Comparison of ENCODE assay signal across 12 cellular contexts in genomic region chr12:42213023-42213422, GRCh38. TPM values are rescaled to one million over a fixed set of nuclear protein-coding genes. Genes with fewer than 3 reads are reported as not detected.
DNase-seq lines count a peak whose midpoint lies in the region; FAIRE-seq and TF ChIP-seq lines count a peak whose summit lies in the region.
"Had no signal": no experiment of that assay in that cellular context is flagged by ENCODE, and none has a peak within 500 bp of the region (broad histone marks: within the 10 kb centered on the region; RNA-seq: fewer than 3 reads in every experiment).

No MANE protein-coding gene starts in this region.

- no peak overlapping the region for H3K27ac ChIP-seq in ascending aorta
- H3K27ac ChIP-seq in vagina, result no peak overlapping the region
- H3K27ac ChIP-seq: BLaER1 treated with 17β-estradiol and CSF1 and Interleukin-3, amounts not matched to agents 10 nM and 100 nM had no signal

- H3K27me3 Mint-ChIP-seq in glutamatergic neuron (ENCODE audit: unreplicated experiment), result peaks cover 2% of the 10 kb centered on the region
- H3K27me3 Mint-ChIP-seq: IgD-negative memory B cell had no signal

- intact Hi-C loops in ascending aorta (cut with DNase I) (no loop called here), vagina (cut with DNase I) (no loop called here)

- H3K9me3 Mint-ChIP-seq in glutamatergic neuron (ENCODE audit: unreplicated experiment), result no peaks in the 10 kb centered on the region
- H3K9me3 Mint-ChIP-seq: IgD-negative memory B cell had no signal

- TF ChIP-seq CTCF in epithelial cell of proximal tubule (conservative IDR thresholded peaks at IDR 0.05; ENCODE audit: low read depth, low read length) (no peak), ascending aorta (IDR thresholded peaks at IDR 0.05) (no peak), vagina (IDR thresholded peaks at IDR 0.05) (no peak), glutamatergic neuron (IDR thresholded peaks at IDR 0.05; ENCODE audit: partially characterized antibody, unreplicated experiment) (no peak)

- H3K4me3 ChIP-seq in epithelial cell of proximal tubule (ENCODE audit: low read depth, low read length) (no peak overlapping the region), ascending aorta (no peak overlapping the region), vagina (no peak overlapping the region)
- H3K4me3 ChIP-seq: BLaER1 treated with 17β-estradiol and CSF1 and Interleukin-3, amounts not matched to agents 10 nM and 100 nM; stomach had no signal

- no peak overlapping the region for H3K27ac Mint-ChIP-seq in glutamatergic neuron (ENCODE audit: unreplicated experiment)
- H3K27ac Mint-ChIP-seq: IgD-negative memory B cell had no signal

- no peak overlapping the region for H3K4me3 Mint-ChIP-seq in glutamatergic neuron (ENCODE audit: unreplicated experiment)
- H3K4me3 Mint-ChIP-seq: IgD-negative memory B cell had no signal

- no peaks in the 10 kb centered on the region for H3K9me3 ChIP-seq in ascending aorta
- H3K9me3 ChIP-seq in vagina, result no peaks in the 10 kb centered on the region
- H3K9me3 ChIP-seq: BLaER1 treated with 17β-estradiol and CSF1 and Interleukin-3, amounts not matched to agents 10 nM and 100 nM; stomach had no signal

- H3K27me3 ChIP-seq in ascending aorta (no peaks in the 10 kb centered on the region), vagina (no peaks in the 10 kb centered on the region)
- H3K27me3 ChIP-seq: BLaER1 treated with 17β-estradiol and CSF1 and Interleukin-3, amounts not matched to agents 10 nM and 100 nM; stomach had no signal

- no peaks in the 10 kb centered on the region for H3K36me3 Mint-ChIP-seq in glutamatergic neuron (ENCODE audit: unreplicated experiment)

- peaks cover 3% of the 10 kb centered on the region for H3K4me1 Mint-ChIP-seq in glutamatergic neuron (ENCODE audit: low read depth, unreplicated experiment)

- no peak for FAIRE-seq in HTR-8/SVneo (lab: Jason Lieb, UNC)

- DNase-seq in COR-L47 (lab: John Stamatoyannopoulos, UW) (peak; percentile 78), HTR-8/SVneo (ENCODE audit: insufficient read length, low spot score) (peak; percentile 42), NCI-H748 (lab: John Stamatoyannopoulos, UW; ENCODE audit: unreplicated experiment) (peak; percentile 87), epithelial cell of proximal tubule (ENCODE audit: low read depth) (peak; percentile 37), ascending aorta (ENCODE audit: low spot score in 2 of 2) (no peak), vagina (ENCODE audit: extremely low spot score in 2 of 2) (no peak), glutamatergic neuron (no peak), putamen (ENCODE audit: low spot score) (no peak)
- DNase-seq: activated T-cell treated with anti-CD3 and anti-CD28 coated beads for 4 hours, stomach had no signal

- H3K4me1 ChIP-seq in ascending aorta, result peaks cover 0 to 6% of the 10 kb centered on the region in 2 donors
- peaks cover 13% of the 10 kb centered on the region for H3K4me1 ChIP-seq in vagina

- no peak for TF ChIP-seq POLR2A in vagina (IDR thresholded peaks at IDR 0.05)

- H3K36me3 ChIP-seq in ascending aorta, result peaks cover 0 to 15% of the 10 kb centered on the region in 2 donors
- peaks cover 0 to 10% of the 10 kb centered on the region in 2 donors for H3K36me3 ChIP-seq in vagina

RNA-seq across cellular contexts. Expression of gene YAF2, which starts 25.0 kb away (rescaled TPM):
- total RNA-seq in epithelial cell of proximal tubule (6.7 and 9.3 TPM in 2 replicates), ascending aorta (14.2 TPM), vagina (23.1 TPM), glutamatergic neuron (ENCODE audit: unreplicated experiment) (52.5 TPM)

Comparison
In these comparisons a context has a peak if more than half of its experiments do, and no peak if none do; other contexts are left out.
1. DNase-seq: peak in COR-L47 (single experiment), HTR-8/SVneo (single experiment), NCI-H748 (single experiment) and epithelial cell of proximal tubule (single experiment); none in ascending aorta (0 of 2), vagina (0 of 2), glutamatergic neuron (single experiment) and putamen (single experiment).